Comparison of ENCODE assay signal across 17 cellular contexts in the genomic region with DNA sequence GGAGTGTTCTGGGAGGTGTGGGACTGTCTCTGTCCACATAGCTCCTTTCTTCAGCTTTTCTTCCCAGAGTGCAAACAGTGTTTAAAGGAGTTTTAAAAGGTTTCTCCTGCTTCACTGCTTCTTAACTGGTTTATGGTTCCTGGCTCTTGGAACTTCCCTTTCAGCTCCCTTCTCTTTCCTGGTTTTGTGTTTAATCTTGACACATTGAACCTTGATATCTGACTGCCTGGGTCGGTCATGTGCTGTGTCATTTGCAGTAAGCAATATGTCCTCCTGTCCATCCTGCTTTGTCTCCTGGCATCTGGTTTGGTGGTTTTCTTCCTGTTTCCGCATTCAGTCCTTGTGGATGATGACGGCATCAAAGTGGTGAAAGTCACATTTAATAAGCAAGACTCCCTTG. TPM values are rescaled to one million over a fixed set of nuclear protein-coding genes. Genes with fewer than 3 reads are reported as not detected.
DNase-seq lines count a peak whose midpoint lies in the region; ATAC-seq and TF ChIP-seq lines count a peak whose summit lies in the region.
"Had no signal": no experiment of that assay in that cellular context is flagged by ENCODE, and none has a peak within 500 bp of the region (broad histone marks: within the 10 kb centered on the region; RNA-seq: fewer than 3 reads in every experiment).

No MANE protein-coding gene starts in this region.

- intact Hi-C loops in CD4-positive, alpha-beta memory T cell (cut with micrococcal nuclease): no loop called here

- H3K9me3 Mint-ChIP-seq in CD4-positive, alpha-beta memory T cell: no peaks in the 10 kb centered on the region

- peaks cover 0 to 9% (median 0%) of the 10 kb centered on the region in 11 experiments; a peak in 1 of 22 replicates for H3K27me3 ChIP-seq in BLaER1 treated with 17β-estradiol and CSF1 and Interleukin-3, amounts not matched to agents 10 nM and 100 nM
- no peaks in the 10 kb centered on the region for H3K27me3 ChIP-seq in CD4-positive, alpha-beta memory T cell (ENCODE audit: insufficient read depth, low read length)
- peaks cover 0 to 3% of the 10 kb centered on the region in 2 donors for H3K27me3 ChIP-seq in mucosa of rectum (ENCODE audit: control insufficient read depth in 2 of 2, insufficient read depth in 2 of 2, low read length in 2 of 2)
- H3K27me3 ChIP-seq: brain microvascular endothelial cell, thyroid gland had no signal

- peak overlapping the region in 9 of 11 experiments; percentile 5 to 98 (median 95); a peak in 9 of 22 replicates for H3K4me2 ChIP-seq in BLaER1 treated with 17β-estradiol and CSF1 and Interleukin-3, amounts not matched to agents 10 nM and 100 nM

- no peaks in the 10 kb centered on the region for H3K27me3 Mint-ChIP-seq in CD4-positive, alpha-beta memory T cell

- ATAC-seq in HG03196 (IDR thresholded peaks at IDR 0.05; ENCODE audit: unreplicated experiment): no peak

- peak overlapping the region in 6 of 8 donors; percentile 41 to 74 (median 56) for H3K4me3 Mint-ChIP-seq in CD4-positive, alpha-beta memory T cell

- H3K9me3 ChIP-seq in BLaER1 treated with 17β-estradiol and CSF1 and Interleukin-3, amounts not matched to agents 10 nM and 100 nM (replicated peaks in 1 of 11): no peaks in the 10 kb centered on the region
- H3K9me3 ChIP-seq in CD4-positive, alpha-beta memory T cell (ENCODE audit: control insufficient read depth in 1 of 2, low read length in 2 of 2): no peaks in the 10 kb centered on the region
- no peaks in the 10 kb centered on the region for H3K9me3 ChIP-seq in mucosa of rectum (ENCODE audit: control insufficient read depth in 2 of 2, low read length in 2 of 2)
- H3K9me3 ChIP-seq: thyroid gland had no signal

- H3K36me3 Mint-ChIP-seq in CD4-positive, alpha-beta memory T cell: peaks cover 18 to 52% of the 10 kb centered on the region in 2 donors

- H3K9ac ChIP-seq in BLaER1 treated with 17β-estradiol and CSF1 and Interleukin-3, amounts not matched to agents 10 nM and 100 nM: no peak overlapping the region
- peak overlapping the region in 1 of 2 donors; percentile 94 for H3K9ac ChIP-seq in mucosa of rectum (ENCODE audit: low read depth in 1 of 2, low read length in 2 of 2)

- CTCF ChIA-PET in CD4-positive, alpha-beta memory T cell (lab: Charles Lee; ENCODE audit: partially characterized antibody): interaction anchor here (1.4 to 4.0 kb wide), 3 partner anchors 10 to 192 kb away, joined by 3 to 24 read pairs (median 10); a partner anchor contains a TSS

- peaks cover 11 to 39% (median 32%) of the 10 kb centered on the region in 4 donors for H3K4me1 Mint-ChIP-seq in CD4-positive, alpha-beta memory T cell

- no peak for TF ChIP-seq CTCF in VCaP (conservative IDR thresholded peaks at IDR 0.05)

- no peak overlapping the region for H3K4me3 ChIP-seq in BLaER1 treated with 17β-estradiol and CSF1 and Interleukin-3, amounts not matched to agents 10 nM and 100 nM
- no peak overlapping the region for H3K4me3 ChIP-seq in CD4-positive, alpha-beta memory T cell (ENCODE audit: low read length in 2 of 2)
- H3K4me3 ChIP-seq in mucosa of rectum (ENCODE audit: low read length in 2 of 2): peak overlapping the region; percentile 26 to 40
- H3K4me3 ChIP-seq: lung, thyroid gland had no signal

- H3K27ac ChIP-seq in BLaER1 treated with 17β-estradiol and CSF1 and Interleukin-3, amounts not matched to agents 10 nM and 100 nM: no peak overlapping the region
- H3K27ac ChIP-seq in CD4-positive, alpha-beta memory T cell (ENCODE audit: low read depth, low read length): no peak overlapping the region
- peak overlapping the region; percentile 85 for H3K27ac ChIP-seq in VCaP
- peak overlapping the region; percentile 78 to 91 for H3K27ac ChIP-seq in mucosa of rectum (ENCODE audit: low read depth in 2 of 2, low read length in 2 of 2)
- H3K27ac ChIP-seq: brain microvascular endothelial cell, RWPE1, thyroid gland had no signal

- POLR2A ChIA-PET in CD4-positive, alpha-beta memory T cell (lab: Charles Lee; ENCODE audit: partially characterized antibody): no interaction called here

- H4K20me1 ChIP-seq in BLaER1 treated with 17β-estradiol and CSF1 and Interleukin-3, amounts not matched to agents 10 nM and 100 nM: peaks cover 0 to 5% (median 0%) of the 10 kb centered on the region in 11 experiments; a peak in 1 of 22 replicates

- H3K36me3 ChIP-seq in BLaER1 treated with 17β-estradiol and CSF1 and Interleukin-3, amounts not matched to agents 10 nM and 100 nM: peaks cover 31 to 56% (median 41%) of the 10 kb centered on the region in 11 experiments
- H3K36me3 ChIP-seq in CD4-positive, alpha-beta memory T cell (ENCODE audit: insufficient read depth, low read length): no peaks in the 10 kb centered on the region
- peaks cover 18 to 31% of the 10 kb centered on the region in 2 donors for H3K36me3 ChIP-seq in mucosa of rectum (ENCODE audit: control insufficient read depth in 2 of 2, insufficient read depth in 2 of 2, low read length in 2 of 2)
- H3K36me3 ChIP-seq: brain microvascular endothelial cell, thyroid gland had no signal

- peaks cover 11 to 25% (median 20%) of the 10 kb centered on the region in 10 experiments for H3K4me1 ChIP-seq in BLaER1 treated with 17β-estradiol and CSF1 and Interleukin-3, amounts not matched to agents 10 nM and 100 nM
- peaks cover 19% of the 10 kb centered on the region for H3K4me1 ChIP-seq in CD4-positive, alpha-beta memory T cell (ENCODE audit: insufficient read depth, low read length)
- peaks cover 17 to 25% of the 10 kb centered on the region in 2 donors for H3K4me1 ChIP-seq in mucosa of rectum (ENCODE audit: control insufficient read depth in 2 of 2, insufficient read depth in 2 of 2, low read length in 2 of 2)

- no peak for DNase-seq in CD4-positive, alpha-beta memory T cell
- no peak for DNase-seq in GM03348 (ENCODE audit: low spot score)
- DNase-seq in NCI-H187 (lab: John Stamatoyannopoulos, UW): no peak
- DNase-seq: activated CD8-positive, alpha-beta memory T cell treated with anti-CD3 and anti-CD28 coated beads for 24 hours; brain microvascular endothelial cell; erythroblast; HCEC 1CT; NCI-H146; SW 1271; thyroid gland had no signal

- H3K27ac Mint-ChIP-seq in CD4-positive, alpha-beta memory T cell: peak overlapping the region in 1 of 7 donors; percentile 25

RNA-seq across cellular contexts. Expression of a gene that starts 2.2 kb away (rescaled TPM):
- total RNA-seq in CD4-positive, alpha-beta memory T cell: 10 to 100 TPM; 42.5 to 42.7 TPM
- 10 to 100 TPM; 46.6 to 77.4 TPM for polyA plus RNA-seq in CD4-positive, alpha-beta memory T cell

RNA-seq across cellular contexts. Expression of a gene that starts 38.7 kb away (rescaled TPM):
- not detected for total RNA-seq in CD4-positive, alpha-beta memory T cell
- polyA plus RNA-seq in CD4-positive, alpha-beta memory T cell: not detected
- total RNA-seq: thyroid gland had no signal
- polyA plus RNA-seq: BJ had no signal

Comparison
In these comparisons a context has a peak if more than half of its experiments do, and no peak if none do; other contexts are left out.
1. H3K27ac ChIP-seq: peak in VCaP (single experiment) and mucosa of rectum (2 of 2); none in BLaER1 treated with 17β-estradiol and CSF1 and Interleukin-3, amounts not matched to agents 10 nM and 100 nM (0 of 11) and CD4-positive, alpha-beta memory T cell (single experiment).
2. H3K4me3 ChIP-seq: peak in mucosa of rectum (2 of 2); none in BLaER1 treated with 17β-estradiol and CSF1 and Interleukin-3, amounts not matched to agents 10 nM and 100 nM (0 of 10) and CD4-positive, alpha-beta memory T cell (0 of 2).